Comparison of ENCODE assay signal across 16 cellular contexts in genomic region chr3:32257641-32258438, GRCh38. TPM values are rescaled to one million over a fixed set of nuclear protein-coding genes. Genes with fewer than 3 reads are reported as not detected.
DNase-seq lines count a peak whose midpoint lies in the region; ATAC-seq and TF ChIP-seq lines count a peak whose summit lies in the region.
"Had no signal": no experiment of that assay in that cellular context is flagged by ENCODE, and none has a peak within 500 bp of the region (broad histone marks: within the 10 kb centered on the region; RNA-seq: fewer than 3 reads in every experiment).

No MANE protein-coding gene starts in this region.

- H3K4me1 Mint-ChIP-seq in endothelial cell (ENCODE audit: unreplicated experiment) = peaks cover 9% of the 10 kb centered on the region

- no peaks in the 10 kb centered on the region for H3K9me3 Mint-ChIP-seq in endothelial cell (ENCODE audit: unreplicated experiment)

- no peak for ATAC-seq in GM18517 (IDR thresholded peaks at IDR 0.05; ENCODE audit: unreplicated experiment)
- no peak for ATAC-seq in HG02763 (IDR thresholded peaks at IDR 0.05; ENCODE audit: unreplicated experiment)

- no peak for TF ChIP-seq CTCF in endothelial cell (IDR thresholded peaks at IDR 0.05; ENCODE audit: unreplicated experiment)
- TF ChIP-seq CTCF in foreskin fibroblast (IDR thresholded peaks at IDR 0.05; ENCODE audit: low read depth, low read length) = no peak

- DNase-seq in NCI-H1417 (lab: John Stamatoyannopoulos, UW) (peak in 2 of 3 experiments; percentile 7 to 78), NCI-H1417 treated with DMSO at 0.1 percent for 48 hours (lab: John Stamatoyannopoulos, UW) (no peak), DMS153 treated with DMSO at 0.1 percent for 48 hours (lab: John Stamatoyannopoulos, UW; ENCODE audit: unreplicated experiment) (peak; percentile 1), NCI-H69 (lab: John Stamatoyannopoulos, UW) (peak; percentile 76), endothelial cell (ENCODE audit: low spot score) (no peak), foreskin fibroblast (no peak)
- DNase-seq: cerebellar nuclear complex; DMS 273 treated with DMSO at 0.1 percent for 48 hours; effector memory CD4-positive, alpha-beta T cell; GM23248; left ventricle myocardium inferior; MG63; thyroid gland had no signal

- H3K27me3 Mint-ChIP-seq in endothelial cell (ENCODE audit: unreplicated experiment) = no peaks in the 10 kb centered on the region

- no peak overlapping the region for H3K4me3 ChIP-seq in foreskin fibroblast (ENCODE audit: low read depth in 1 of 2, low read length in 2 of 2)
- H3K4me3 ChIP-seq: BLaER1, GM23248, left ventricle myocardium inferior, MG63, thyroid gland had no signal

- no peak overlapping the region for H3K4me3 Mint-ChIP-seq in endothelial cell (ENCODE audit: unreplicated experiment)

- H3K36me3 Mint-ChIP-seq in endothelial cell (ENCODE audit: low read depth, unreplicated experiment) = peaks cover 20% of the 10 kb centered on the region

- peak overlapping the region; percentile 11 for H3K27ac Mint-ChIP-seq in endothelial cell (ENCODE audit: unreplicated experiment)

RNA-seq across cellular contexts. Expression of gene CMTM8, which starts 19.4 kb away (rescaled TPM):
- total RNA-seq in endothelial cell (ENCODE audit: unreplicated experiment) = 16.2 TPM
- total RNA-seq: GM23248 had no signal

Comparison
In these comparisons a context has a peak if more than half of its experiments do, and no peak if none do; other contexts are left out.
1. DNase-seq: peak in NCI-H1417 (2 of 3), DMS153 treated with DMSO at 0.1 percent for 48 hours (single experiment) and NCI-H69 (single experiment); none in NCI-H1417 treated with DMSO at 0.1 percent for 48 hours (single experiment), endothelial cell (single experiment) and foreskin fibroblast (0 of 2).